ENCODE assay signal across 16 cellular contexts in the genomic region with DNA sequence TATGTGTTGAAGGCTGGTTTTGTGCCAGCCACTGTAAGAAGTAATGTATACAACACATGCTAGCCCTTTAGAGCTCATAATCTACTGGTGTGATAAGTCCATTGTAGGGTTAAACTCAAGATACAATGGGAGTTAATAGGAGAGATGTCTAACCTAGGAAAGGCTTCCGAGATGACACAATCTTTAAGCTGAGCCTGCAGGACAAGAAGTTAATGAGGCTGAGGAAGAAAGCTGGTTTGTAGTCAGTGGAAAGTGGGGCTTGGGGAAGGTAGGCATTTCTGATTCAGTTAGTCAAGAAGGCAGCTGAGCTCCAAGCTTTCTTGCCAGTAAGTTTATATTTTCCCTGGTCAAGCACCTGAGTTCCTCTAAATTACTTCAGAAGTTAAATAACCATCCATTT.
A peak's percentile ranks its signal among the peaks of the same experiment; 100 is the strongest.
DNase-seq lines count a peak whose midpoint lies in the region; FAIRE-seq and TF ChIP-seq lines count a peak whose summit lies in the region.
"Had no signal": no experiment of that assay in that cellular context is flagged by ENCODE, and none has a peak within 500 bp of the region (broad histone marks: within the 10 kb centered on the region; RNA-seq: fewer than 3 reads in every experiment).

No MANE protein-coding gene starts in this region.

- no peaks in the 10 kb centered on the region for H3K36me3 ChIP-seq in BLaER1 treated with 17β-estradiol and CSF1 and Interleukin-3, amounts not matched to agents 10 nM and 100 nM
- H3K36me3 ChIP-seq in keratinocyte (ENCODE audit: control insufficient read depth in 2 of 2, extremely low read depth in 1 of 2, insufficient read depth in 2 of 2, low read length in 2 of 2) (no peaks in the 10 kb centered on the region), Caco-2 (ENCODE audit: control insufficient read depth, insufficient read depth, low read length) (no peaks in the 10 kb centered on the region)
- H3K36me3 ChIP-seq: HAP-1 had no signal

- no peaks in the 10 kb centered on the region for H3K79me2 ChIP-seq in keratinocyte (ENCODE audit: control insufficient read depth, insufficient read depth, low read length)

- BruUV-seq in Caco-2 (replicated peaks; lab: Mats Ljungman, UMichigan): no TSS peak

- peak overlapping the region; percentile 57 for H2AFZ ChIP-seq in keratinocyte (ENCODE audit: control insufficient read depth, low read length)
- H2AFZ ChIP-seq: GM23248 had no signal

- H3K27me3 Mint-ChIP-seq in Caco-2 (ENCODE audit: insufficient read depth, unreplicated experiment): no peaks in the 10 kb centered on the region

- no peak for FAIRE-seq in keratinocyte (lab: Jason Lieb, UNC)
- FAIRE-seq: A204.1, GM12878 had no signal

- H4K20me1 ChIP-seq in BLaER1 treated with 17β-estradiol and CSF1 and Interleukin-3, amounts not matched to agents 10 nM and 100 nM: no peaks in the 10 kb centered on the region
- no peaks in the 10 kb centered on the region for H4K20me1 ChIP-seq in keratinocyte (ENCODE audit: control insufficient read depth, extremely low read depth, insufficient read depth, low read length)

- TF ChIP-seq CTCF in keratinocyte (optimal IDR thresholded peaks at IDR 0.05 in 1 of 3, IDR thresholded peaks at IDR 0.05 in 1 of 3, conservative IDR thresholded peaks at IDR 0.05 in 1 of 3; ENCODE audit: extremely low read depth in 1 of 3, insufficient read depth in 2 of 3, low read length in 3 of 3) (no peak), Caco-2 (IDR thresholded peaks at IDR 0.05; ENCODE audit: insufficient read depth in 1 of 2, low read depth in 1 of 2, low read length in 1 of 2, severe bottlenecking in 1 of 2, unreplicated experiment in 1 of 2) (no peak)

- POLR2A ChIA-PET in Caco-2 (lab: Charles Lee): no interaction called here

- H3K36me3 Mint-ChIP-seq in Caco-2 (ENCODE audit: insufficient read depth, unreplicated experiment): peaks cover 6% of the 10 kb centered on the region
- H3K36me3 Mint-ChIP-seq: CD8-positive, alpha-beta T cell had no signal

- intact Hi-C loops in Caco-2 (cut with micrococcal nuclease; ENCODE audit: unreplicated experiment): no loop called here

- H3K4me1 Mint-ChIP-seq in Caco-2 (ENCODE audit: low read depth, unreplicated experiment): peaks cover 20% of the 10 kb centered on the region

- H3K27ac ChIP-seq in BLaER1 treated with 17β-estradiol and CSF1 and Interleukin-3, amounts not matched to agents 10 nM and 100 nM: no peak overlapping the region
- H3K27ac ChIP-seq in keratinocyte (ENCODE audit: control insufficient read depth, insufficient read depth, low read length): no peak overlapping the region
- H3K27ac ChIP-seq: GM23248 had no signal

- H3K27ac Mint-ChIP-seq in Caco-2 (ENCODE audit: unreplicated experiment): no peak overlapping the region
- H3K27ac Mint-ChIP-seq: CD8-positive, alpha-beta T cell had no signal

- no peak overlapping the region for H3K4me3 ChIP-seq in BLaER1 treated with 17β-estradiol and CSF1 and Interleukin-3, amounts not matched to agents 10 nM and 100 nM
- H3K4me3 ChIP-seq in keratinocyte (ENCODE audit: control insufficient read depth in 2 of 3, extremely low read depth in 1 of 3, insufficient read depth in 2 of 3, low read depth in 1 of 3, low read length in 3 of 3) (no peak overlapping the region), Caco-2 (ENCODE audit: low read depth, low read length) (no peak overlapping the region)
- H3K4me3 ChIP-seq: GM12878, GM23248, HAP-1 had no signal

- no peaks in the 10 kb centered on the region for H3K9me1 ChIP-seq in keratinocyte (ENCODE audit: control insufficient read depth, extremely low read depth, insufficient read depth, low read length)

- peaks cover 14% of the 10 kb centered on the region for H3K9me3 Mint-ChIP-seq in Caco-2 (ENCODE audit: unreplicated experiment)
- H3K9me3 Mint-ChIP-seq: CD8-positive, alpha-beta T cell had no signal

- H3K4me3 Mint-ChIP-seq in Caco-2 (ENCODE audit: unreplicated experiment): no peak overlapping the region
- H3K4me3 Mint-ChIP-seq: CD8-positive, alpha-beta T cell had no signal

- CTCF ChIA-PET in Caco-2 (lab: Charles Lee): no interaction called here

- H3K4me2 ChIP-seq in BLaER1 treated with 17β-estradiol and CSF1 and Interleukin-3, amounts not matched to agents 10 nM and 100 nM: peak overlapping the region in 9 of 11 experiments; percentile 21 to 63 (median 40); a peak in 9 of 22 replicates
- H3K4me2 ChIP-seq in keratinocyte (ENCODE audit: control insufficient read depth, extremely low read depth, insufficient read depth, low read depth, low read length): no peak overlapping the region

- peaks cover 13 to 22% (median 18%) of the 10 kb centered on the region in 10 experiments; a peak in 19 of 20 replicates for H3K4me1 ChIP-seq in BLaER1 treated with 17β-estradiol and CSF1 and Interleukin-3, amounts not matched to agents 10 nM and 100 nM
- H3K4me1 ChIP-seq in keratinocyte (ENCODE audit: control insufficient read depth, extremely low read depth, insufficient read depth, low read length) (peaks cover 5% of the 10 kb centered on the region), Caco-2 (peaks cover 12% of the 10 kb centered on the region)
- H3K4me1 ChIP-seq: HAP-1 had no signal

- dilution Hi-C loops in keratinocyte (cut with MboI; ENCODE audit: extremely low pct_ligation_motif_present, low sequenced_read_pairs): no loop called here

- DNase-seq in keratinocyte (ENCODE audit: low read depth, low spot score) (no peak), renal cortical epithelial cell (ENCODE audit: low read depth) (peak; percentile 58), Caco-2 (no peak), amygdala (lab: John Stamatoyannopoulos, UW) (no peak), NCI-H2196 (lab: John Stamatoyannopoulos, UW; ENCODE audit: unreplicated experiment) (no peak)
- DNase-seq: AML-193; CD8-positive, alpha-beta T cell; DMS 273 treated with DMSO at 0.1 percent for 48 hours; DMS53; DND-41; EL; GM23248 had no signal

- H3K9ac ChIP-seq in BLaER1 treated with 17β-estradiol and CSF1 and Interleukin-3, amounts not matched to agents 10 nM and 100 nM: no peak overlapping the region
- no peak overlapping the region for H3K9ac ChIP-seq in keratinocyte (ENCODE audit: control insufficient read depth, extremely low read depth, insufficient read depth, low read length)
- H3K9ac ChIP-seq: GM23248 had no signal

- H3K9me3 ChIP-seq in BLaER1 treated with 17β-estradiol and CSF1 and Interleukin-3, amounts not matched to agents 10 nM and 100 nM (replicated peaks in 1 of 11): peaks cover 0 to 13% (median 3%) of the 10 kb centered on the region in 11 experiments; a peak in 4 of 22 replicates
- H3K9me3 ChIP-seq in keratinocyte (ENCODE audit: control insufficient read depth, low read depth, low read length) (no peaks in the 10 kb centered on the region), Caco-2 (no peaks in the 10 kb centered on the region)
- H3K9me3 ChIP-seq: HAP-1 had no signal

- no peaks in the 10 kb centered on the region for H3K27me3 ChIP-seq in BLaER1 treated with 17β-estradiol and CSF1 and Interleukin-3, amounts not matched to agents 10 nM and 100 nM
- H3K27me3 ChIP-seq in keratinocyte (ENCODE audit: control insufficient read depth, extremely low read depth, insufficient read depth, low read length): no peaks in the 10 kb centered on the region
- no peaks in the 10 kb centered on the region for H3K27me3 ChIP-seq in Caco-2 (replicated peaks; ENCODE audit: control insufficient read depth, insufficient read depth, low read length)
